Comparison of ENCODE assay signal across 8 cellular contexts in genomic region chr10:96395931-96396877, GRCh38. TPM values are rescaled to one million over a fixed set of nuclear protein-coding genes. Genes with fewer than 3 reads are reported as not detected.
A peak's percentile ranks its signal among the peaks of the same experiment; 100 is the strongest.
DNase-seq lines count a peak whose midpoint lies in the region; ATAC-seq, FAIRE-seq and TF ChIP-seq lines count a peak whose summit lies in the region.

No MANE protein-coding gene starts in this region.

- no peak for TF ChIP-seq EP300 in A549 (IDR thresholded peaks at IDR 0.05)

- H3K4me3 ChIP-seq in A549, result no peak overlapping the region

- POLR2A ChIA-PET in A549 (lab: Yijun Ruan, JAX), result no interaction called here

- CTCF ChIA-PET in A549 (lab: Yijun Ruan, JAX), result interaction anchor here (0.6 to 11.2 kb wide), 52 partner anchors 11 to 834 kb away, joined by 3 to 105 read pairs (median 4); partner anchors contain the start of gene TLL2

- peak; percentile 73 to 91 for DNase-seq in A549 (ENCODE audit: low read depth in 1 of 2, low spot score in 1 of 2)
- DNase-seq in NCI-H146 (lab: John Stamatoyannopoulos, UW), result peak; percentile 68
- DNase-seq in activated CD4-positive, CD25-positive, alpha-beta regulatory T cell treated with anti-CD3 and anti-CD28 coated beads, Interleukin-2, amount 50 U/mL, for 72 hours, result peak; percentile 61
- peak; percentile 83 for DNase-seq in cerebellar cortex (ENCODE audit: low spot score)
- peak; percentile 89 for DNase-seq in left kidney (ENCODE audit: low read depth, low spot score)
- DNase-seq in stimulated activated CD4-positive, alpha-beta T cell treated with anti-CD3 and anti-CD28 coated beads, Interleukin-4, amount 100 ng/mL, for 1 hour, result peak; percentile 56

- no peak for TF ChIP-seq POLR2A in A549 (IDR thresholded peaks at IDR 0.05; ENCODE audit: low read length)

- no peaks in the 10 kb centered on the region for H3K9me3 ChIP-seq in A549

- no peaks in the 10 kb centered on the region for H3K4me1 ChIP-seq in A549

- TF ChIP-seq RAD21 in A549 (conservative IDR thresholded peaks at IDR 0.05 in 1 of 2, IDR thresholded peaks at IDR 0.05 in 1 of 2), result peak; percentile 89 to 90

- 27% methylated on average over 24 of the region's 24 CpGs for WGBS in A549 (ENCODE audit: missing lambda C conversion rate)

- ATAC-seq in A549, result peak; percentile 91 to 96
- no peak for ATAC-seq in HG02973 (IDR thresholded peaks at IDR 0.05; ENCODE audit: unreplicated experiment)

- H3K4me2 ChIP-seq in A549, result peak overlapping the region; percentile 44

- TF ChIP-seq CTCF in A549 (IDR thresholded peaks at IDR 0.05) (peak; percentile 83), GM12873 (IDR thresholded peaks at IDR 0.05; ENCODE audit: insufficient read depth, low read depth, low read length, missing control alignments) (peak; percentile 92)

- no peak overlapping the region for H3K27ac ChIP-seq in A549

- FAIRE-seq in A549 (lab: Jason Lieb, UNC), result no peak

TF ChIP-seq in A549, 52 proteins besides CTCF, POLR2A, EP300 and RAD21:
- TF ChIP-seq MAZ (IDR thresholded peaks at IDR 0.05; ENCODE audit: borderline replicate concordance, low read depth, low read length) (no peak), SMC3 (IDR thresholded peaks at IDR 0.05) (peak; percentile 63; the same call in 2 of the 3 replicates), FOSB (CRISPR knock-in tag; IDR thresholded peaks at IDR 0.05) (no peak), HEYL (CRISPR knock-in tag; IDR thresholded peaks at IDR 0.05) (no peak), EHMT2 (IDR thresholded peaks at IDR 0.05; ENCODE audit: low read depth) (no peak), POLR2AphosphoS2 (conservative IDR thresholded peaks at IDR 0.05; ENCODE audit: low read length) (no peak), FOXS1 (CRISPR knock-in tag; IDR thresholded peaks at IDR 0.05) (no peak)
- TF ChIP-seq, protein P1, sequence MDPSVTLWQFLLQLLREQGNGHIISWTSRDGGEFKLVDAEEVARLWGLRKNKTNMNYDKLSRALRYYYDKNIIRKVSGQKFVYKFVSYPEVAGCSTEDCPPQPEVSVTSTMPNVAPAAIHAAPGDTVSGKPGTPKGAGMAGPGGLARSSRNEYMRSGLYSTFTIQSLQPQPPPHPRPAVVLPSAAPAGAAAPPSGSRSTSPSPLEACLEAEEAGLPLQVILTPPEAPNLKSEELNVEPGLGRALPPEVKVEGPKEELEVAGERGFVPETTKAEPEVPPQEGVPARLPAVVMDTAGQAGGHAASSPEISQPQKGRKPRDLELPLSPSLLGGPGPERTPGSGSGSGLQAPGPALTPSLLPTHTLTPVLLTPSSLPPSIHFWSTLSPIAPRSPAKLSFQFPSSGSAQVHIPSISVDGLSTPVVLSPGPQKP (IDR thresholded peaks at IDR 0.05; ENCODE audit: low read depth, low read length), result no peak

RNA-seq across cellular contexts. Expression of gene OPALIN, which starts 37.4 kb away (rescaled TPM):
- not detected in 2 replicates for polyA plus RNA-seq in A549 (2011; rRNA removed)
- polyA plus RNA-seq in A549 (2012; cell fraction: cytosol; rRNA removed), result not detected in 2 replicates
- polyA plus RNA-seq in A549 (2012; cell fraction: nucleus; rRNA removed), result not detected in 2 replicates
- polyA plus RNA-seq in A549 (2017; fragmentation: RNase III; extraction: RNeasy Plus Mini Kit Qiagen cat#74134 plus additional on column Dnase treatment), result not detected in 3 replicates
- polyA minus RNA-seq in A549 (2011; rRNA and poly(A)+ RNA removed), result not detected in 2 replicates
